In the genomic region with DNA sequence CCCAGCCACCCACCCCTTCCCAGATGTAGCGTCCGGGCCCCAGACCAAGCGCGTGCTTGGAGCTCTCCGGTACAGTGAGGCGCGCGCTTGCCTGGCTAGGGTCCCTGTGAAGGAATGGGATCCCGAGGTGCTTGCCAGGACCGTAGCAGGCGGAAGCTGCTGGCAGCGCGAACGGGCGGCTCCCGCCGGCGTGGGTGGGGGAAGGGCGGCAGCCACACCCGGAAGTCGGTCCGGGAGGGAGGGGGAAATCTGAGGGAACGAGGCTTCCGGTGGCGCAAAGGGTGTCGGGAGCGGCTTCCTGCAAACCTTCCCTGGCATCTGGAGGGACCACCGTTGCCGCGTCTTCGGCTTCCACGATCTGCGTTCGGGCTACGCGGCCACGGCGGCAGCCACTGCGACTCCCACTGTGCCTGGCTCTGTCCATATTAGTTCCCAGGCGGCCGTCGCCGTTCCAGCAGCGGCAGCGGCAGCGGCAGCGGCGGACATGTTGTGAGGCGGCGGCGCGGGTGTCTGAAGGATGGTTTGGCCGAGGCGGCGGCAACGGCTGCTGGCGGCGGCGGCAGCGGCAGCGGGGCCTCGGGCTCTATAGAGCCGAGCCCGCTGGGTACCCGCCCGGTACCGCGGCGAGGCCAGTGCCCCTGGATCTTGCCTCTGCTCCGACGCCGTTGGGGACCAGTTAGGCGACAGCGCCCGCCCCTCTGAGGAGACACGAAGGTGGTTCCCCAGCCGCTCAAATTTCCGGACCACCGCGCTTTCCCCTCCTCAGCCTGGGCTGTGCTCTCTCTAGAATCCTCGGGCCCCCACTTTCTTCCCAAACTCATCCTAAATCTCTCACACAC, we compare ENCODE assay signal across 8 cellular contexts. TPM values are rescaled to one million over a fixed set of nuclear protein-coding genes. Genes with fewer than 3 reads are reported as not detected.
A peak's percentile ranks its signal among the peaks of the same experiment; 100 is the strongest.
DNase-seq lines count a peak whose midpoint lies in the region; ATAC-seq and TF ChIP-seq lines count a peak whose summit lies in the region.

A gene (plus strand): TSS at position 275 of the 839 bp plus-strand sequence. CDS start 739 bp downstream, outside the sequence.

- peak; percentile 59 for ATAC-seq in HG02870 (IDR thresholded peaks at IDR 0.05; ENCODE audit: unreplicated experiment)
- peak; percentile 97 to 99 for ATAC-seq in left cardiac atrium
- peak; percentile 98 to 99 for ATAC-seq in upper lobe of left lung (ENCODE audit: low FRiP score in 2 of 2)

- TF ChIP-seq EP300 in upper lobe of left lung (IDR thresholded peaks at IDR 0.05): peak in 2 of 4 donors; percentile 76 to 83

- peak in 2 of 6 experiments; percentile 5 to 28 for TF ChIP-seq CTCF in upper lobe of left lung (IDR thresholded peaks at IDR 0.05)

- WGBS in upper lobe of left lung, 2 donors: 0 to 1% methylated on average over 10 to 33 of the region's 81 CpGs

- no peaks in the 10 kb centered on the region for H3K27me3 ChIP-seq in upper lobe of left lung

- DNase-seq in NCI-H146 treated with DMSO at 0.1 percent for 48 hours (lab: John Stamatoyannopoulos, UW; ENCODE audit: unreplicated experiment) (peak; percentile 65), amniotic stem cell (lab: John Stamatoyannopoulos, UW) (peak; percentile 86), left cardiac atrium (peak; percentile 97), posterior vena cava (ENCODE audit: low spot score) (peak; percentile 98), upper lobe of left lung (peak; percentile 92 to 98)

- intact Hi-C loops in left cardiac atrium (cut with DNase I): loop anchor here in 1 of 2 donors (5.0 kb wide), 1 partner anchor 211 kb away; no protein-coding TSS in a partner anchor
- intact Hi-C loops in posterior vena cava (cut with DNase I): no loop called here

- peak within 1 kb of the TSS; percentile 99 for H3K4me3 Mint-ChIP-seq in T-helper 1 cell treated with Interleukin-12 subunit alpha and Interleukin-12 subunit beta and Interleukin-4 antibody, amounts not matched to agents 30 μg/mL and 1 μg/mL, for 36 hours

- no peaks in the 10 kb centered on the region for H3K9me3 Mint-ChIP-seq in T-helper 1 cell treated with Interleukin-12 subunit alpha and Interleukin-12 subunit beta and Interleukin-4 antibody, amounts not matched to agents 30 μg/mL and 1 μg/mL, for 36 hours

- no peaks in the 10 kb centered on the region for H3K9me3 ChIP-seq in upper lobe of left lung

- H3K4me3 ChIP-seq in upper lobe of left lung: peak within 1 kb of the TSS; percentile 78 to 98 (median 86)

- peaks cover 22% of the 10 kb centered on the region for H3K4me1 Mint-ChIP-seq in T-helper 1 cell treated with Interleukin-12 subunit alpha and Interleukin-12 subunit beta and Interleukin-4 antibody, amounts not matched to agents 30 μg/mL and 1 μg/mL, for 36 hours (ENCODE audit: low read depth)

- peaks cover 27% of the 10 kb centered on the region for H3K36me3 Mint-ChIP-seq in T-helper 1 cell treated with Interleukin-12 subunit alpha and Interleukin-12 subunit beta and Interleukin-4 antibody, amounts not matched to agents 30 μg/mL and 1 μg/mL, for 36 hours (ENCODE audit: low read depth)

- peak within 1 kb of the TSS; percentile 99 for H3K27ac Mint-ChIP-seq in T-helper 1 cell treated with Interleukin-12 subunit alpha and Interleukin-12 subunit beta and Interleukin-4 antibody, amounts not matched to agents 30 μg/mL and 1 μg/mL, for 36 hours

- peaks cover 21 to 36% (median 26%) of the 10 kb centered on the region in 4 donors for H3K4me1 ChIP-seq in upper lobe of left lung

- TF ChIP-seq POLR2A in GM15510 (IDR thresholded peaks at IDR 0.05; ENCODE audit: borderline replicate concordance, extremely low read depth, insufficient read length) (peak; percentile 95), upper lobe of left lung (IDR thresholded peaks at IDR 0.05) (peak in 3 of 4 donors; percentile 65 to 95 (median 94))

- H3K27ac ChIP-seq in upper lobe of left lung: peak within 1 kb of the TSS; percentile 93 to 98 (median 98)

- H3K36me3 ChIP-seq in upper lobe of left lung: no peaks in the 10 kb centered on the region

- no peaks in the 10 kb centered on the region for H3K27me3 Mint-ChIP-seq in T-helper 1 cell treated with Interleukin-12 subunit alpha and Interleukin-12 subunit beta and Interleukin-4 antibody, amounts not matched to agents 30 μg/mL and 1 μg/mL, for 36 hours (ENCODE audit: low read depth)

RNA-seq across cellular contexts. Expression of the gene that starts here (rescaled TPM):
- total RNA-seq in left cardiac atrium (10 to 100 TPM; 33.2 to 41.0 TPM), posterior vena cava (10 to 100 TPM; 40.3 to 41.9 TPM), upper lobe of left lung (10 to 100 TPM; 12.6 to 50.0 (median 41.3) TPM)

Comparison
In these comparisons a context has a peak if more than half of its experiments do, and no peak if none do; other contexts are left out.
1. Peak in every context shown above with its lines: DNase-seq, ATAC-seq, H3K4me3 ChIP-seq and H3K27ac ChIP-seq.